17 cellular contexts compared by ENCODE assay signal in the genomic region with DNA sequence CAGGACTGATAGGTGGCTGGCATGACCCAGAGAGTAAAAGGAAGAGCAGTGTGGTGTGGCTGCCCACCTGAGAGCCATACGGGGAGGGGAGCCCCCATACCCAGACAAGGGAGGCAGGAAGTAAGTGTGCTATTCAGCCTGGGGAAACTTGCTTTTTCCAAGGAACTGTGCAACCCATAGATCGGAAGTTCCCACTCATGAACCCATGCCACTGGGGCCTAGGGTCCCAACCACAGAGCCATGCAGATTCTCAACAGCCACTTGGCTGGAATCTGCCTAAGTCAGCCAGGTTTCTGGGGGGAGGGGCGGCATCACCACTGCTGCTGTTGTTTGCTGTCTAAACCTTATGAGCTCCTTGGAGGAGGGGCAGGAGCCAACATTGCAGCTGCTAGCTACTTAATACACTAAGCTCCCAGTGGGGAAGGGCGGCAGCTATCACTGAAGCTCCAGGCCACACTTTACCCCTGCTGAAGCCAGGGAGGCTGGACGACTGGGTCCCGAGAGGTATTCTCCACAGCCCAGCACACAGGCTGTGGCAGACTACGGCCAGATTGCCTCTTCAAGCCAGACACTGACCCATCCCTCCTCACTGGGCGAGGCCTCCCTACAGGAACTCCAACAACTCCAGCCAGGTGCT.
A peak's percentile ranks its signal among the peaks of the same experiment; 100 is the strongest.
DNase-seq lines count a peak whose midpoint lies in the region; ATAC-seq and TF ChIP-seq lines count a peak whose summit lies in the region.
"Had no signal": no experiment of that assay in that cellular context is flagged by ENCODE, and none has a peak within 500 bp of the region (broad histone marks: within the 10 kb centered on the region; RNA-seq: fewer than 3 reads in every experiment).

No MANE protein-coding gene starts in this region.

- H3K4me3 ChIP-seq in H7 (ENCODE audit: insufficient read depth, low read depth, low read length) (no peak overlapping the region), neural progenitor cell (no peak overlapping the region), sigmoid colon (no peak overlapping the region)
- H3K4me3 ChIP-seq: lung had no signal

- DNase-seq in H7 (peak; percentile 0), NCI-H82 (lab: John Stamatoyannopoulos, UW) (peak; percentile 98), glutamatergic neuron (peak; percentile 71), neural progenitor cell (ENCODE audit: low spot score) (peak; percentile 83), sigmoid colon (no peak)
- DNase-seq: activated CD4-positive, alpha-beta T cell treated with anti-CD3 and anti-CD28 coated beads, Interleukin-2, amount 10 ng/mL, durations not matched to agents 7 days and 5 days; activated T-cell treated with anti-CD3 and anti-CD28 coated beads for 4 hours; effector memory CD8-positive, alpha-beta T cell; stimulated activated CD4-positive, alpha-beta T cell treated with anti-CD3 and anti-CD28 coated beads, Interleukin-2, amount 100 ng/mL, for 24 hours; substantia nigra had no signal

- intact Hi-C loops in sigmoid colon (cut with DNase I): no loop called here

- peaks cover 9% of the 10 kb centered on the region for H3K9me3 Mint-ChIP-seq in glutamatergic neuron (ENCODE audit: unreplicated experiment)
- peaks cover 10% of the 10 kb centered on the region for H3K9me3 Mint-ChIP-seq in neural progenitor cell
- H3K9me3 Mint-ChIP-seq: effector memory CD8-positive, alpha-beta T cell had no signal

- peaks cover 12% of the 10 kb centered on the region for H3K4me1 ChIP-seq in neural progenitor cell
- no peaks in the 10 kb centered on the region for H3K4me1 ChIP-seq in sigmoid colon

- no peak for TF ChIP-seq CTCF in glutamatergic neuron (IDR thresholded peaks at IDR 0.05; ENCODE audit: partially characterized antibody, unreplicated experiment)
- TF ChIP-seq CTCF in neural progenitor cell (IDR thresholded peaks at IDR 0.05): no peak
- TF ChIP-seq CTCF in sigmoid colon (IDR thresholded peaks at IDR 0.05): no peak

- H3K27me3 Mint-ChIP-seq in glutamatergic neuron (ENCODE audit: unreplicated experiment) (no peaks in the 10 kb centered on the region), neural progenitor cell (ENCODE audit: insufficient read depth, low read depth) (no peaks in the 10 kb centered on the region)
- H3K27me3 Mint-ChIP-seq: activated CD4-positive, alpha-beta T cell treated with anti-CD3 and anti-CD28 coated beads, Interleukin-2, amount 10 ng/mL, durations not matched to agents 7 days and 5 days; effector memory CD8-positive, alpha-beta T cell had no signal

- peaks cover 9% of the 10 kb centered on the region for H3K4me1 Mint-ChIP-seq in glutamatergic neuron (ENCODE audit: low read depth, unreplicated experiment)
- H3K4me1 Mint-ChIP-seq in neural progenitor cell: peaks cover 4% of the 10 kb centered on the region

- no peaks in the 10 kb centered on the region for H3F3A ChIP-seq in neural progenitor cell (ENCODE audit: low read depth)

- TF ChIP-seq EP300 in sigmoid colon (IDR thresholded peaks at IDR 0.05): no peak

- H3K9ac ChIP-seq in neural progenitor cell: no peak overlapping the region

- peak overlapping the region; percentile 66 for H3K4me2 ChIP-seq in neural progenitor cell

- no peak for TF ChIP-seq POLR2A in sigmoid colon (IDR thresholded peaks at IDR 0.05)

- no peaks in the 10 kb centered on the region for H3K9me3 ChIP-seq in neural progenitor cell (ENCODE audit: low read depth)
- H3K9me3 ChIP-seq in sigmoid colon: no peaks in the 10 kb centered on the region

- H3K4me3 Mint-ChIP-seq in glutamatergic neuron (ENCODE audit: unreplicated experiment) (no peak overlapping the region), neural progenitor cell (no peak overlapping the region)
- H3K4me3 Mint-ChIP-seq: activated CD4-positive, alpha-beta T cell treated with anti-CD3 and anti-CD28 coated beads, Interleukin-2, amount 10 ng/mL, durations not matched to agents 7 days and 5 days; effector memory CD8-positive, alpha-beta T cell had no signal

- no peaks in the 10 kb centered on the region for H4K20me1 ChIP-seq in neural progenitor cell (ENCODE audit: low read depth)

- no peak for ATAC-seq in GM19324 (IDR thresholded peaks at IDR 0.05; ENCODE audit: low FRiP score, unreplicated experiment)
- ATAC-seq in GM19395 (IDR thresholded peaks at IDR 0.05; ENCODE audit: unreplicated experiment): no peak
- ATAC-seq: activated naive CD4-positive, alpha-beta T cell treated with anti-CD3 and anti-CD28 coated beads, Interleukin-2, amount 50 U/mL, for 72 hours; effector memory CD8-positive, alpha-beta T cell; HepG2; right cardiac atrium; SK-N-SH treated with all-trans-retinoic acid at 6 μM for 48 hours had no signal

- WGBS in sigmoid colon, 2 donors: 87 to 89% methylated on average over 8 of the region's 8 CpGs

- H3K79me2 ChIP-seq in neural progenitor cell (ENCODE audit: low read depth): no peaks in the 10 kb centered on the region

- H3K36me3 ChIP-seq in H7 (replicated peaks; ENCODE audit: control insufficient read depth, insufficient read depth, low read length) (no peaks in the 10 kb centered on the region), neural progenitor cell (no peaks in the 10 kb centered on the region), sigmoid colon (no peaks in the 10 kb centered on the region)

- H3K27me3 ChIP-seq in H7 (ENCODE audit: control insufficient read depth, insufficient read depth, low read length) (no peaks in the 10 kb centered on the region), neural progenitor cell (no peaks in the 10 kb centered on the region), sigmoid colon (no peaks in the 10 kb centered on the region)

- H2AFZ ChIP-seq in neural progenitor cell (replicated peaks): peak overlapping the region; percentile 85

- peak overlapping the region; percentile 84 for H3K27ac Mint-ChIP-seq in glutamatergic neuron (ENCODE audit: unreplicated experiment)
- peak overlapping the region; percentile 87 for H3K27ac Mint-ChIP-seq in neural progenitor cell
- H3K27ac Mint-ChIP-seq: activated CD4-positive, alpha-beta T cell treated with anti-CD3 and anti-CD28 coated beads, Interleukin-2, amount 10 ng/mL, durations not matched to agents 7 days and 5 days; activated naive CD4-positive, alpha-beta T cell treated with anti-CD3 and anti-CD28 coated beads, Interleukin-2, amount 50 U/mL, for 72 hours had no signal

- H3K36me3 Mint-ChIP-seq in glutamatergic neuron (ENCODE audit: unreplicated experiment): peaks cover 16% of the 10 kb centered on the region
- H3K36me3 Mint-ChIP-seq in neural progenitor cell: no peaks in the 10 kb centered on the region

- H3K27ac ChIP-seq in neural progenitor cell (peak overlapping the region; percentile 46), sigmoid colon (no peak overlapping the region)
